Comparison of ENCODE assay signal across 29 cellular contexts in genomic region chr2:39796130-39796529, GRCh38.
"Had no signal": no experiment of that assay in that cellular context is flagged by ENCODE, and none has a peak within 500 bp of the region (broad histone marks: within the 10 kb centered on the region; RNA-seq: fewer than 3 reads in every experiment).

No MANE protein-coding gene starts in this region.

- H3K27ac Mint-ChIP-seq: activated B cell treated with CpG ODN at 0.5 μM for 24 hours; activated CD8-positive, alpha-beta T cell treated with anti-CD3 and anti-CD28 coated beads for 36 hours; activated naive CD8-positive, alpha-beta T cell; activated T-helper 17 cell treated with anti-CD3 and anti-CD28 coated beads, Interleukin-2, amount 50 U/mL, for 72 hours; effector memory CD8-positive, alpha-beta T cell had no signal

- H3K27me3 ChIP-seq: body of pancreas, esophagus muscularis mucosa, foreskin keratinocyte, gastrocnemius medialis, heart right ventricle had no signal

- H3K9me3 Mint-ChIP-seq: central memory CD8-positive, alpha-beta T cell had no signal

- H3K4me3 Mint-ChIP-seq: activated B cell treated with CpG ODN at 0.5 μM for 24 hours; activated CD8-positive, alpha-beta T cell treated with anti-CD3 and anti-CD28 coated beads for 36 hours; activated naive CD8-positive, alpha-beta T cell; activated T-cell treated with anti-CD3 and anti-CD28 coated beads, Interleukin-2, amount 50 U/mL, for 4 hours; activated T-helper 17 cell treated with anti-CD3 and anti-CD28 coated beads, Interleukin-2, amount 50 U/mL, for 72 hours; central memory CD8-positive, alpha-beta T cell; effector memory CD8-positive, alpha-beta T cell had no signal

- DNase-seq: activated B cell treated with CpG ODN at 0.5 μM for 24 hours; activated CD4-positive, alpha-beta T cell treated with anti-CD3 and anti-CD28 coated beads for 48 hours; activated CD4-positive, alpha-beta T cell treated with anti-CD3 and anti-CD28 coated beads, Interleukin-2, amount 50 U/mL, for 1 hour; activated CD4-positive, alpha-beta T cell treated with anti-CD3 and anti-CD28 coated beads, Interleukin-2, amount 50 U/mL, for 48 hours; activated CD8-positive, alpha-beta memory T cell treated with anti-CD3 and anti-CD28 coated beads for 24 hours; activated CD8-positive, alpha-beta T cell treated with anti-CD3 and anti-CD28 coated beads for 36 hours; activated effector memory CD4-positive, alpha-beta T cell treated with Interleukin-2 at 50 U/mL for 16 hours; activated gamma-delta T cell treated with Interleukin-2 at 50 U/mL for 16 hours; activated naive CD4-positive, alpha-beta T cell treated with anti-CD3 and anti-CD28 coated beads, Interleukin-2, amount 50 U/mL, for 16 hours; activated naive CD4-positive, alpha-beta T cell treated with Interleukin-2 at 50 U/mL for 16 hours; activated T-cell treated with anti-CD3 and anti-CD28 coated beads, Interleukin-2, amount 50 U/mL, for 4 hours; amniotic stem cell; anterior cingulate cortex; body of pancreas; cortex of kidney; dermis blood vessel endothelial cell; effector CD4-positive, alpha-beta T cell; effector memory CD8-positive, alpha-beta T cell; foreskin keratinocyte; gastrocnemius medialis; glutamatergic neuron; heart right ventricle; T-helper 2 cell; WERI-Rb-1 had no signal

- H3K4me1 ChIP-seq: body of pancreas, esophagus muscularis mucosa, foreskin keratinocyte, gastrocnemius medialis had no signal

- H3K9me3 ChIP-seq: body of pancreas, esophagus muscularis mucosa, gastrocnemius medialis had no signal

- H3K36me3 ChIP-seq: esophagus muscularis mucosa, gastrocnemius medialis, heart right ventricle, WERI-Rb-1 had no signal

- H3K27me3 Mint-ChIP-seq: activated B cell treated with CpG ODN at 0.5 μM for 24 hours; activated naive CD8-positive, alpha-beta T cell; activated T-helper 17 cell treated with anti-CD3 and anti-CD28 coated beads, Interleukin-2, amount 50 U/mL, for 72 hours; central memory CD8-positive, alpha-beta T cell; effector memory CD8-positive, alpha-beta T cell had no signal

- H3K4me3 ChIP-seq: body of pancreas, esophagus muscularis mucosa, gastrocnemius medialis, heart right ventricle had no signal

- ATAC-seq: activated CD4-positive, CD25-positive, alpha-beta regulatory T cell treated with anti-CD3 and anti-CD28 coated beads, Interleukin-2, amount 50 U/mL, for 24 hours; activated CD8-positive, alpha-beta T cell treated with anti-CD3 and anti-CD28 coated beads for 36 hours; activated T-cell treated with anti-CD3 and anti-CD28 coated beads, Interleukin-2, amount 50 U/mL, for 4 hours; activated T-helper 17 cell treated with anti-CD3 and anti-CD28 coated beads, Interleukin-2, amount 50 U/mL, for 72 hours; body of pancreas; effector memory CD8-positive, alpha-beta T cell; foreskin keratinocyte; gastrocnemius medialis had no signal

- H3K27ac ChIP-seq: body of pancreas, esophagus muscularis mucosa, foreskin keratinocyte, gastrocnemius medialis, WERI-Rb-1 had no signal

- H3K4me1 Mint-ChIP-seq: activated B cell treated with CpG ODN at 0.5 μM for 24 hours; activated T-helper 17 cell treated with anti-CD3 and anti-CD28 coated beads, Interleukin-2, amount 50 U/mL, for 72 hours; central memory CD8-positive, alpha-beta T cell had no signal
